In genomic region chr16:4520913-4521312, GRCh38 we compare ENCODE assay signal across 23 cellular contexts. TPM values are rescaled to one million over a fixed set of nuclear protein-coding genes. Genes with fewer than 3 reads are reported as not detected.
"Had no signal": no experiment of that assay in that cellular context is flagged by ENCODE, and none has a peak within 500 bp of the region (broad histone marks: within the 10 kb centered on the region; RNA-seq: fewer than 3 reads in every experiment).

No MANE protein-coding gene starts in this region.

- H3K27ac Mint-ChIP-seq: activated naive CD4-positive, alpha-beta T cell treated with anti-CD3 and anti-CD28 coated beads, Interleukin-2, amount 50 U/mL, for 72 hours; progenitor cell of endocrine pancreas; type B pancreatic cell had no signal

- H3K36me3 Mint-ChIP-seq: activated CD4-positive, alpha-beta memory T cell treated with anti-CD3 and anti-CD28 coated beads for 36 hours; activated naive CD4-positive, alpha-beta T cell treated with anti-CD3 and anti-CD28 coated beads, Interleukin-2, amount 50 U/mL, for 72 hours; type B pancreatic cell had no signal

- H3K4me1 Mint-ChIP-seq: endodermal cell had no signal

- H3K27ac ChIP-seq: brain microvascular endothelial cell, left lung, right lobe of liver had no signal

- H3K27me3 Mint-ChIP-seq: activated CD4-positive, alpha-beta memory T cell treated with anti-CD3 and anti-CD28 coated beads for 36 hours; naive thymus-derived CD8-positive, alpha-beta T cell; progenitor cell of endocrine pancreas; type B pancreatic cell had no signal

- DNase-seq: activated CD4-positive, alpha-beta memory T cell treated with anti-CD3 and anti-CD28 coated beads for 36 hours; activated CD4-positive, alpha-beta T cell treated with anti-CD3 and anti-CD28 coated beads for 1 hour; activated gamma-delta T cell; activated T-cell treated with anti-CD3 and anti-CD28 coated beads, Interleukin-2, amount 50 U/mL, for 4 hours; amniotic stem cell; brain microvascular endothelial cell; endodermal cell; hippocampal formation; kidney; left lung; mammary epithelial cell; mucosa of descending colon; naive thymus-derived CD8-positive, alpha-beta T cell; occipital lobe; right lobe of liver; stimulated activated CD4-positive, alpha-beta T cell treated with anti-CD3 and anti-CD28 coated beads, Interleukin-4, amount 100 ng/mL, for 4 hours; stimulated activated CD8-positive, alpha-beta memory T cell treated with anti-CD3 and anti-CD28 coated beads, Interleukin-4, amount 100 ng/mL, for 48 hours; stimulated activated naive CD8-positive, alpha-beta T cell treated with anti-CD3 and anti-CD28 coated beads, Interleukin-15, Interleukin-2, amounts not matched to agents 100 U/mL and 50 U/mL, for 24 hours had no signal

- ATAC-seq: activated naive CD4-positive, alpha-beta T cell treated with anti-CD3 and anti-CD28 coated beads, Interleukin-2, amount 50 U/mL, for 72 hours; activated T-cell treated with anti-CD3 and anti-CD28 coated beads, Interleukin-2, amount 50 U/mL, for 4 hours; left lung; mucosa of descending colon; naive thymus-derived CD8-positive, alpha-beta T cell; right lobe of liver; stimulated activated naive CD8-positive, alpha-beta T cell treated with anti-CD3 and anti-CD28 coated beads, Interleukin-15, Interleukin-2, amounts not matched to agents 100 U/mL and 50 U/mL, for 24 hours had no signal

- H3K9me3 Mint-ChIP-seq: activated CD4-positive, alpha-beta memory T cell treated with anti-CD3 and anti-CD28 coated beads for 36 hours; activated naive CD4-positive, alpha-beta T cell treated with anti-CD3 and anti-CD28 coated beads, Interleukin-2, amount 50 U/mL, for 72 hours; activated T-cell treated with anti-CD3 and anti-CD28 coated beads, Interleukin-2, amount 50 U/mL, for 4 hours; endodermal cell; naive thymus-derived CD8-positive, alpha-beta T cell; type B pancreatic cell had no signal

- H3K4me3 Mint-ChIP-seq: activated CD4-positive, alpha-beta memory T cell treated with anti-CD3 and anti-CD28 coated beads for 36 hours; activated T-cell treated with anti-CD3 and anti-CD28 coated beads, Interleukin-2, amount 50 U/mL, for 4 hours; endodermal cell; naive thymus-derived CD8-positive, alpha-beta T cell; type B pancreatic cell had no signal

RNA-seq across cellular contexts. Expression of gene C16orf96, which starts 35.2 kb away (rescaled TPM):
- total RNA-seq: dermis microvascular lymphatic vessel endothelial cell, epithelial cell of proximal tubule, mucosa of descending colon, occipital lobe had no signal
